9 cellular contexts compared by ENCODE assay signal in genomic region chr6:149962461-149963211, GRCh38. TPM values are rescaled to one million over a fixed set of nuclear protein-coding genes. Genes with fewer than 3 reads are reported as not detected.
DNase-seq lines count a peak whose midpoint lies in the region; ATAC-seq and TF ChIP-seq lines count a peak whose summit lies in the region.
"Had no signal": no experiment of that assay in that cellular context is flagged by ENCODE, and none has a peak within 500 bp of the region (broad histone marks: within the 10 kb centered on the region; RNA-seq: fewer than 3 reads in every experiment).

No MANE protein-coding gene starts in this region.

- H3K79me2 ChIP-seq in neural cell (replicated peaks; ENCODE audit: insufficient read depth, low read length) = no peaks in the 10 kb centered on the region

- H2AFZ ChIP-seq in neural cell (ENCODE audit: low read depth, low read length) = no peak overlapping the region

- no peak for DNase-seq in CD4-positive, alpha-beta T cell
- no peak for DNase-seq in central memory CD8-positive, alpha-beta T cell (ENCODE audit: low spot score in 2 of 2)
- no peak for DNase-seq in aorta
- no peak for DNase-seq in DMS114 treated with DMSO at 0.1 percent for 48 hours (lab: John Stamatoyannopoulos, UW; ENCODE audit: unreplicated experiment)
- no peak for DNase-seq in NCI-H524 (lab: John Stamatoyannopoulos, UW)
- DNase-seq in retina = no peak

- no peaks in the 10 kb centered on the region for H3K9me3 ChIP-seq in CD4-positive, alpha-beta T cell (ENCODE audit: control insufficient read depth, low read length)
- H3K9me3 ChIP-seq in neural cell (ENCODE audit: low read length) (no peaks in the 10 kb centered on the region), aorta (ENCODE audit: control insufficient read depth, low read length) (no peaks in the 10 kb centered on the region)

- POLR2A ChIA-PET in CD4-positive, alpha-beta T cell (lab: Charles Lee) = no interaction called here

- H3F3A ChIP-seq in neural cell (ENCODE audit: insufficient read depth, low read length, poor library complexity, severe bottlenecking) = no peaks in the 10 kb centered on the region

- peaks cover 28% of the 10 kb centered on the region for H3K4me1 Mint-ChIP-seq in CD4-positive, alpha-beta T cell (ENCODE audit: low read depth)
- H3K4me1 Mint-ChIP-seq in IgD-negative memory B cell = peaks cover 11 to 13% (median 12%) of the 10 kb centered on the region in 3 donors
- peaks cover 34% of the 10 kb centered on the region for H3K4me1 Mint-ChIP-seq in central memory CD8-positive, alpha-beta T cell

- no peaks in the 10 kb centered on the region for H3K36me3 ChIP-seq in neural cell (ENCODE audit: insufficient read depth, low read length)
- H3K36me3 ChIP-seq in aorta (ENCODE audit: control insufficient read depth in 1 of 2, insufficient read depth in 2 of 2, low read length in 1 of 2) = no peaks in the 10 kb centered on the region

- no peaks in the 10 kb centered on the region for H3K9me2 ChIP-seq in neural cell (ENCODE audit: insufficient read depth, low read length)

- H3K9me3 Mint-ChIP-seq in CD4-positive, alpha-beta T cell = no peaks in the 10 kb centered on the region
- H3K9me3 Mint-ChIP-seq in IgD-negative memory B cell = no peaks in the 10 kb centered on the region
- no peaks in the 10 kb centered on the region for H3K9me3 Mint-ChIP-seq in central memory CD8-positive, alpha-beta T cell

- no peaks in the 10 kb centered on the region for H3K36me3 Mint-ChIP-seq in CD4-positive, alpha-beta T cell (ENCODE audit: low read depth)
- H3K36me3 Mint-ChIP-seq in IgD-negative memory B cell = peaks cover 2% of the 10 kb centered on the region
- H3K36me3 Mint-ChIP-seq in central memory CD8-positive, alpha-beta T cell (ENCODE audit: insufficient read depth) = peaks cover 5% of the 10 kb centered on the region

- intact Hi-C loops in CD4-positive, alpha-beta T cell (cut with DNase I, micrococcal nuclease) = loop anchor here in 1 of 2 experiments (5.0 kb wide), 1 partner anchor 45 kb away; no protein-coding TSS in a partner anchor
- intact Hi-C loops in aorta (cut with DNase I) = no loop called here

- H3K27me3 ChIP-seq in CD4-positive, alpha-beta T cell (ENCODE audit: control insufficient read depth, insufficient read depth, low read length) = peaks cover 71% of the 10 kb centered on the region
- H3K27me3 ChIP-seq in neural cell (ENCODE audit: insufficient read depth, low read depth, low read length) = peaks cover 93% of the 10 kb centered on the region
- H3K27me3 ChIP-seq in aorta (ENCODE audit: control insufficient read depth in 1 of 2, insufficient read depth in 2 of 2, low read length in 1 of 2) = peaks cover 0 to 2% of the 10 kb centered on the region in 2 donors

- CTCF ChIA-PET in CD4-positive, alpha-beta T cell (lab: Charles Lee) = no interaction called here

- no peak for TF ChIP-seq CTCF in CD4-positive, alpha-beta T cell (IDR thresholded peaks at IDR 0.05)
- TF ChIP-seq CTCF in neural cell (IDR thresholded peaks at IDR 0.05; ENCODE audit: poor library complexity, severe bottlenecking) = no peak

- no peaks in the 10 kb centered on the region for H4K20me1 ChIP-seq in neural cell (ENCODE audit: insufficient read depth)

- H3K4me3 ChIP-seq in neural cell (ENCODE audit: low read length) = peak overlapping the region; percentile 71
- no peak overlapping the region for H3K4me3 ChIP-seq in aorta (ENCODE audit: low read length in 2 of 2)

- ATAC-seq in CD4-positive, alpha-beta T cell (ENCODE audit: poor library complexity) = no peak
- no peak for ATAC-seq in central memory CD8-positive, alpha-beta T cell (replicated peaks; ENCODE audit: extremely low read depth, poor library complexity, severe bottlenecking)
- no peak for ATAC-seq in aorta (ENCODE audit: low FRiP score)

- H3K4me2 ChIP-seq in neural cell (ENCODE audit: low read length) = peak overlapping the region; percentile 55

- H3K4me1 ChIP-seq in aorta (ENCODE audit: control insufficient read depth in 1 of 2, insufficient read depth in 2 of 2, low read length in 2 of 2) = no peaks in the 10 kb centered on the region

- TF ChIP-seq EP300 in neural cell (conservative IDR thresholded peaks at IDR 0.05; ENCODE audit: poor library complexity, severe bottlenecking) = no peak

- no peak overlapping the region for H3K27ac ChIP-seq in CD4-positive, alpha-beta T cell (ENCODE audit: low read depth, low read length)
- H3K27ac ChIP-seq in neural cell (ENCODE audit: low read length) = no peak overlapping the region
- no peak overlapping the region for H3K27ac ChIP-seq in aorta (ENCODE audit: low read depth in 1 of 2, low read length in 2 of 2)

- H3K27ac Mint-ChIP-seq in CD4-positive, alpha-beta T cell = no peak overlapping the region
- peak overlapping the region in 1 of 3 donors; percentile 86 for H3K27ac Mint-ChIP-seq in IgD-negative memory B cell
- no peak overlapping the region for H3K27ac Mint-ChIP-seq in central memory CD8-positive, alpha-beta T cell (ENCODE audit: low read depth)

- peak overlapping the region; percentile 95 for H3K4me3 Mint-ChIP-seq in CD4-positive, alpha-beta T cell
- peak overlapping the region; percentile 87 to 99 (median 95) for H3K4me3 Mint-ChIP-seq in IgD-negative memory B cell
- peak overlapping the region; percentile 86 for H3K4me3 Mint-ChIP-seq in central memory CD8-positive, alpha-beta T cell

- peak overlapping the region; percentile 45 for H3K9ac ChIP-seq in neural cell (ENCODE audit: low read length)

- WGBS in aorta, 2 donors = 76 to 91% methylated on average over 7 of the region's 7 CpGs

- peaks cover 95% of the 10 kb centered on the region for H3K27me3 Mint-ChIP-seq in CD4-positive, alpha-beta T cell
- H3K27me3 Mint-ChIP-seq in IgD-negative memory B cell = peaks cover 65% of the 10 kb centered on the region
- H3K27me3 Mint-ChIP-seq in central memory CD8-positive, alpha-beta T cell = peaks cover 94% of the 10 kb centered on the region

- no peak for TF ChIP-seq RAD21 in neural cell (conservative IDR thresholded peaks at IDR 0.05)

TF ChIP-seq in neural cell, 6 proteins besides CTCF, POLR2A, EP300 and RAD21:
- TF ChIP-seq MXI1 (conservative IDR thresholded peaks at IDR 0.05; ENCODE audit: poor library complexity, severe bottlenecking) = no peak
- TF ChIP-seq REST (IDR thresholded peaks at IDR 0.05; ENCODE audit: borderline replicate concordance) = no peak
- no peak for TF ChIP-seq POLR2AphosphoS5 (IDR thresholded peaks at IDR 0.05)
- no peak for TF ChIP-seq EZH2 (IDR thresholded peaks at IDR 0.05; ENCODE audit: borderline replicate concordance, insufficient read depth, low read length, poor library complexity, severe bottlenecking)
- no peak for TF ChIP-seq SMC3 (conservative IDR thresholded peaks at IDR 0.05; ENCODE audit: poor library complexity)
- no peak for TF ChIP-seq TAF1 (IDR thresholded peaks at IDR 0.05; ENCODE audit: low read depth)

RNA-seq across cellular contexts. Expression of gene ULBP1, which starts 1.1 kb away (rescaled TPM):
- total RNA-seq in CD4-positive, alpha-beta T cell = under 1 TPM; 0.08 to 0.14 TPM
- polyA plus RNA-seq in IgD-negative memory B cell = not detected
- polyA plus RNA-seq in neural cell = 0.22 and 0.38 TPM in 2 replicates
- 0.24 and 0.35 TPM in 2 replicates for polyA minus RNA-seq in neural cell
- total RNA-seq in aorta = under 1 TPM in 1 of 2 donors, not detected in 1; 0.13 TPM
- under 1 TPM in 1 of 2 donors, not detected in 1; 0.38 TPM for polyA plus RNA-seq in aorta

RNA-seq across cellular contexts. Expression of gene ULBP2, which starts 20.8 kb away (rescaled TPM):
- 1 to 10 TPM; 1.8 to 1.9 TPM for total RNA-seq in CD4-positive, alpha-beta T cell
- 0.33 TPM for polyA plus RNA-seq in IgD-negative memory B cell
- 1.5 and 2.8 TPM in 2 replicates for polyA plus RNA-seq in neural cell
- 1.7 TPM in 2 replicates for polyA minus RNA-seq in neural cell
- under 1 TPM; 0.66 to 0.68 TPM for total RNA-seq in aorta
- under 1 TPM in 1 of 2 donors, not detected in 1; 0.36 TPM for polyA plus RNA-seq in aorta

RNA-seq across cellular contexts. Expression of gene RAET1G, which starts 39.7 kb away (rescaled TPM):
- not detected for total RNA-seq in CD4-positive, alpha-beta T cell
- not detected for polyA plus RNA-seq in IgD-negative memory B cell
- not detected in 2 replicates for polyA plus RNA-seq in neural cell
- not detected in 2 replicates for polyA minus RNA-seq in neural cell
- under 1 TPM in 1 of 2 donors, not detected in 1; 0.99 TPM for total RNA-seq in aorta
- polyA plus RNA-seq in aorta = under 1 TPM in 1 of 2 donors, not detected in 1; 0.64 TPM
- total RNA-seq: kidney epithelial cell had no signal
